ENCODE assay signal across 8 cellular contexts in the genomic region with DNA sequence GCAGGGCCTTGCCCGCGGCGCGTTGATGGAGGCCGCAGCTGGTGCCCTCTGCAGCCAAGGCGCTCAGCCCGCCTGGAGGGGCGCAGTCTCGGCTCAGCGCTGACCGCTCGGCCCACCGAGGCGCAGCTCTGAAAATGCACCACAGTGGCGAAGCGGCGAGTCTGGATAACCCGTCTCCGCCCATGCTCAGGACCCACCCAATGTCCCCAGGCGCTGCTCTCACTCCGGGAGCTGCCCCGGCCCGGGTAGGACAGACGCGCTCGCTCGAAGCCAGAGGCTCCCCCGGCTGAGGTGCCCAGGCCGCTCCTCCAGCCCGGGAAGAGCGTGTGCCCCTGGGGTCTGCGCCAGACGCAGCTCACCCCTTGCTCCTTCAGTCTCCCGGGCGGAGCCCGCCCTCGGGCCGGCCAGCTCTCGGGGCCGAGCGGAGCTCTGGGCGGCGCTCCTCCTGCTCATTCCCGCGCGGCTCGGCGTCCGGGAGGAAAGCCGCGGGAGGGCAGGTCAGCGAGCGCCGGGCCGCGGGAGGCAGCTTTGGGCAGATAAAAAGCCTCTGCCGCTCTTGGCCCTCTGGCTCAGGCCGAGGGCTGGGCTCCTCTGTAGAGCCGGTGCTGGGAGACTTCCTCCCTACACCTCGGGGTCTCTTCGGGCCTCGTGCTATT. TPM values are rescaled to one million over a fixed set of nuclear protein-coding genes. Genes with fewer than 3 reads are reported as not detected.
DNase-seq lines count a peak whose midpoint lies in the region; ATAC-seq and TF ChIP-seq lines count a peak whose summit lies in the region.

No MANE protein-coding gene starts in this region.

- no peaks in the 10 kb centered on the region for H3K9me2 ChIP-seq in PC-3 (replicated peaks; ENCODE audit: low read length)

- H3K9me3 ChIP-seq in ES-I3 (ENCODE audit: control insufficient read depth, insufficient read depth, low read length) (no peaks in the 10 kb centered on the region), PC-3 (ENCODE audit: low read length) (no peaks in the 10 kb centered on the region), right lobe of liver (no peaks in the 10 kb centered on the region), thymus (ENCODE audit: control insufficient read depth) (no peaks in the 10 kb centered on the region)

- no peaks in the 10 kb centered on the region for H3F3A ChIP-seq in PC-3 (ENCODE audit: low read length, unreplicated experiment)

- H3K27ac ChIP-seq in 22Rv1 = peak overlapping the region; percentile 56
- no peak overlapping the region for H3K27ac ChIP-seq in PC-3 (ENCODE audit: low read length)
- H3K27ac ChIP-seq in right lobe of liver = no peak overlapping the region
- H3K27ac ChIP-seq in thymus (ENCODE audit: low read depth) = no peak overlapping the region

- peaks cover 9% of the 10 kb centered on the region; the same call in 1 of the 2 replicates for H3K4me1 ChIP-seq in ES-I3 (ENCODE audit: insufficient read depth, low read length)
- peaks cover 19% of the 10 kb centered on the region for H3K4me1 ChIP-seq in PC-3 (ENCODE audit: insufficient read depth, low read length)
- peaks cover 0 to 34% (median 5%) of the 10 kb centered on the region in 4 donors for H3K4me1 ChIP-seq in right lobe of liver
- H3K4me1 ChIP-seq in thymus (ENCODE audit: control insufficient read depth, insufficient read depth, low read length) = peaks cover 3% of the 10 kb centered on the region

- H3K36me3 ChIP-seq in ES-I3 (ENCODE audit: insufficient read depth, low read length) (no peaks in the 10 kb centered on the region), PC-3 (ENCODE audit: low read depth, low read length) (peaks cover 7% of the 10 kb centered on the region; the same call in 1 of the 2 replicates), right lobe of liver (no peaks in the 10 kb centered on the region), thymus (ENCODE audit: control insufficient read depth, insufficient read depth) (no peaks in the 10 kb centered on the region)

- intact Hi-C loops in PC-3 (cut with micrococcal nuclease) = loop anchor here (2.0 to 10.0 kb wide), 4 partner anchors 106 to 530 kb away; partner anchors contain the start of gene PSMD14
- intact Hi-C loops in right lobe of liver (cut with DNase I) = no loop called here

- WGBS in right lobe of liver (ENCODE audit: insufficient coverage, low coverage, low lambda C conversion rate, missing lambda C conversion rate) = 0% methylated on average over 4 of the region's 62 CpGs
- 2% methylated on average over 62 of the region's 62 CpGs for WGBS in thymus

- no peak for TF ChIP-seq CTCF in 22Rv1 (IDR thresholded peaks at IDR 0.05)
- 0 out of 2 replicates have a peak, but pooled peaks have one; percentile 9 for TF ChIP-seq CTCF in PC-3 (conservative IDR thresholded peaks at IDR 0.05; ENCODE audit: low read depth, low read length)
- peak; percentile 26 for TF ChIP-seq CTCF in choroid plexus epithelial cell (conservative IDR thresholded peaks at IDR 0.05; ENCODE audit: low read depth, low read length)
- TF ChIP-seq CTCF in right lobe of liver (IDR thresholded peaks at IDR 0.05) = no peak

- BruUV-seq in PC-3 (replicated peaks; lab: Mats Ljungman, UMichigan) = no TSS peak

- no peaks in the 10 kb centered on the region for H4K20me1 ChIP-seq in PC-3 (ENCODE audit: low read length)

- POLR2A ChIA-PET in PC-3 (lab: Charles Lee; ENCODE audit: unreplicated experiment) = no interaction called here

- no peak for TF ChIP-seq POLR2A in right lobe of liver (IDR thresholded peaks at IDR 0.05)

- H3K9ac ChIP-seq in ES-I3 (ENCODE audit: low read depth, low read length) (peak overlapping the region; percentile 53), PC-3 (ENCODE audit: low read length) (peak overlapping the region; percentile 39)

- DNase-seq in PC-3 = peak; percentile 57
- DNase-seq in choroid plexus epithelial cell (ENCODE audit: low read depth) = no peak
- DNase-seq in right lobe of liver = peak in 1 of 3 donors; percentile 45
- no peak for DNase-seq in NAMALWA (ENCODE audit: low spot score)

- CTCF ChIA-PET in PC-3 (lab: Charles Lee) = no interaction called here

- ATAC-seq in HG02759 (IDR thresholded peaks at IDR 0.05; ENCODE audit: unreplicated experiment) = peak; percentile 42
- ATAC-seq in PC-3 = peak; percentile 77
- ATAC-seq in right lobe of liver = peak; percentile 78 to 82 (median 80)

- H3K4me2 ChIP-seq in PC-3 (ENCODE audit: low read length) = peak overlapping the region; percentile 93

- peak overlapping the region; percentile 96 for H2AFZ ChIP-seq in PC-3 (ENCODE audit: low read length)

- peak overlapping the region; percentile 65 for H3K4me3 ChIP-seq in PC-3 (ENCODE audit: low read length)
- peak overlapping the region; percentile 60 for H3K4me3 ChIP-seq in choroid plexus epithelial cell (ENCODE audit: low read depth, low read length)
- H3K4me3 ChIP-seq in right lobe of liver = peak overlapping the region; percentile 29 to 39 (median 37)
- H3K4me3 ChIP-seq in thymus (ENCODE audit: low read length) = peak overlapping the region; percentile 28

- H3K79me2 ChIP-seq in PC-3 (ENCODE audit: low read length) = no peaks in the 10 kb centered on the region

- H3K27me3 ChIP-seq in PC-3 (ENCODE audit: low read length) (no peaks in the 10 kb centered on the region), right lobe of liver (peaks cover 3 to 19% of the 10 kb centered on the region in 2 donors), thymus (ENCODE audit: control insufficient read depth, insufficient read depth) (peaks cover 60% of the 10 kb centered on the region)

RNA-seq across cellular contexts. Expression of gene TBR1, which starts 1.6 kb away (rescaled TPM):
- total RNA-seq in PC-3 (2014; rRNA removed) (not detected in 2 replicates), right lobe of liver (not detected)
- polyA plus RNA-seq in thymus = 0.02 TPM

Comparison
In these comparisons a context has a peak if more than half of its experiments do, and no peak if none do; other contexts are left out.
1. CTCF ChIP-seq: peak in PC-3 (single experiment) and choroid plexus epithelial cell (single experiment); none in 22Rv1 (single experiment) and right lobe of liver (0 of 4).
2. Peak in every context shown above with its lines, with median percentiles within 50 percentile points of each other: ATAC-seq and H3K4me3 ChIP-seq.